Comparison of ENCODE assay signal across 18 cellular contexts in genomic region chr9:128048663-128049062, GRCh38. TPM values are rescaled to one million over a fixed set of nuclear protein-coding genes. Genes with fewer than 3 reads are reported as not detected.
DNase-seq lines count a peak whose midpoint lies in the region; ATAC-seq and TF ChIP-seq lines count a peak whose summit lies in the region.
"Had no signal": no experiment of that assay in that cellular context is flagged by ENCODE, and none has a peak within 500 bp of the region (broad histone marks: within the 10 kb centered on the region; RNA-seq: fewer than 3 reads in every experiment).

No MANE protein-coding gene starts in this region.

- no peak for TF ChIP-seq EP300 in SK-N-SH (IDR thresholded peaks at IDR 0.05; ENCODE audit: borderline replicate concordance in 1 of 2, low read depth in 1 of 2, low read length in 1 of 2)

- no TSS peak for BruUV-seq in A673 (replicated peaks; lab: Mats Ljungman, UMichigan)

- H3K27ac Mint-ChIP-seq in activated naive CD8-positive, alpha-beta T cell treated with anti-CD3 and anti-CD28 coated beads, Interleukin-2, amount 10 ng/mL, durations not matched to agents 7 days and 5 days, result no peak overlapping the region
- H3K27ac Mint-ChIP-seq in activated naive CD8-positive, alpha-beta T cell treated with anti-CD3 and anti-CD28 coated beads for 36 hours, result no peak overlapping the region
- peak overlapping the region in 1 of 6 donors; percentile 36 for H3K27ac Mint-ChIP-seq in naive B cell
- H3K27ac Mint-ChIP-seq: nephron progenitor cell had no signal

- peaks cover 2% of the 10 kb centered on the region for H3K27me3 Mint-ChIP-seq in activated naive CD8-positive, alpha-beta T cell treated with anti-CD3 and anti-CD28 coated beads, Interleukin-2, amount 10 ng/mL, durations not matched to agents 7 days and 5 days
- no peaks in the 10 kb centered on the region for H3K27me3 Mint-ChIP-seq in activated naive CD8-positive, alpha-beta T cell treated with anti-CD3 and anti-CD28 coated beads for 36 hours
- H3K27me3 Mint-ChIP-seq in naive B cell, result no peaks in the 10 kb centered on the region
- H3K27me3 Mint-ChIP-seq: CD8-positive, alpha-beta memory T cell had no signal

- no peaks in the 10 kb centered on the region for H4K20me1 ChIP-seq in SK-N-SH (ENCODE audit: insufficient read depth)

- H3K79me2 ChIP-seq in SK-N-SH (ENCODE audit: insufficient read depth), result no peaks in the 10 kb centered on the region

- no peak overlapping the region for H3K27ac ChIP-seq in SK-N-SH (ENCODE audit: low read depth in 2 of 2, low read length in 1 of 2)
- no peak overlapping the region for H3K27ac ChIP-seq in A673 (ENCODE audit: low read depth, low read length, poor library complexity, severe bottlenecking)
- no peak overlapping the region for H3K27ac ChIP-seq in substantia nigra (ENCODE audit: low read depth, low read length, poor library complexity, severe bottlenecking)
- H3K27ac ChIP-seq: prostate gland, VCaP had no signal

- POLR2A ChIA-PET in activated naive CD8-positive, alpha-beta T cell treated with anti-CD3 and anti-CD28 coated beads, Interleukin-2, amount 10 ng/mL, durations not matched to agents 7 days and 5 days (lab: Charles Lee), result interaction anchor here (0.6 to 0.9 kb wide), 4 partner anchors 10 to 277 kb away, joined by 3 to 5 read pairs (median 4); no protein-coding TSS in a partner anchor
- POLR2A ChIA-PET in SK-N-SH (lab: Yijun Ruan, JAX) (no interaction called here), A673 (lab: Charles Lee; ENCODE audit: low non-redundant PET) (no interaction called here)

- H3K27me3 ChIP-seq in SK-N-SH (ENCODE audit: insufficient read depth) (no peaks in the 10 kb centered on the region), A673 (replicated peaks; ENCODE audit: insufficient read depth, low read depth, low read length, poor library complexity) (no peaks in the 10 kb centered on the region)
- H3K27me3 ChIP-seq: gastrocnemius medialis had no signal

- CTCF ChIA-PET in SK-N-SH (lab: Yijun Ruan, JAX) (interaction anchor here (1.1 to 1.6 kb wide), 2 partner anchors 69 to 105 kb away, joined by 3 to 4 read pairs; no protein-coding TSS in a partner anchor), A673 (lab: Charles Lee) (no interaction called here)

- TF ChIP-seq CTCF in SK-N-SH (IDR thresholded peaks at IDR 0.05), result no peak
- no peak for TF ChIP-seq CTCF in A673 (conservative IDR thresholded peaks at IDR 0.05; ENCODE audit: low read depth, low read length)

- peak; percentile 66 for ATAC-seq in activated naive CD8-positive, alpha-beta T cell treated with anti-CD3 and anti-CD28 coated beads, Interleukin-2, amount 10 ng/mL, durations not matched to agents 7 days and 5 days (ENCODE audit: low read depth)
- peak; percentile 46 to 47 for ATAC-seq in naive B cell (ENCODE audit: low read depth in 2 of 2)
- no peak for ATAC-seq in HG02588 (IDR thresholded peaks at IDR 0.05; ENCODE audit: unreplicated experiment)
- ATAC-seq: gastrocnemius medialis had no signal

- H3K4me3 Mint-ChIP-seq in activated naive CD8-positive, alpha-beta T cell treated with anti-CD3 and anti-CD28 coated beads, Interleukin-2, amount 10 ng/mL, durations not matched to agents 7 days and 5 days, result no peak overlapping the region
- no peak overlapping the region for H3K4me3 Mint-ChIP-seq in activated naive CD8-positive, alpha-beta T cell treated with anti-CD3 and anti-CD28 coated beads for 36 hours
- no peak overlapping the region for H3K4me3 Mint-ChIP-seq in naive B cell
- H3K4me3 Mint-ChIP-seq: CD8-positive, alpha-beta memory T cell; nephron progenitor cell had no signal

- intact Hi-C loops in A673 (cut with micrococcal nuclease; ENCODE audit: unreplicated experiment), result no loop called here

- H3K9me2 ChIP-seq in SK-N-SH, result no peaks in the 10 kb centered on the region

- H3K4me1 Mint-ChIP-seq in activated naive CD8-positive, alpha-beta T cell treated with anti-CD3 and anti-CD28 coated beads, Interleukin-2, amount 10 ng/mL, durations not matched to agents 7 days and 5 days, result peaks cover 5% of the 10 kb centered on the region
- H3K4me1 Mint-ChIP-seq in activated naive CD8-positive, alpha-beta T cell treated with anti-CD3 and anti-CD28 coated beads for 36 hours, result peaks cover 1% of the 10 kb centered on the region
- peaks cover 0 to 3% (median 0%) of the 10 kb centered on the region in 3 donors for H3K4me1 Mint-ChIP-seq in naive B cell
- H3K4me1 Mint-ChIP-seq: CD8-positive, alpha-beta memory T cell had no signal

- H3K4me2 ChIP-seq in SK-N-SH, result no peak overlapping the region

- H3K36me3 ChIP-seq in SK-N-SH (replicated peaks in 1 of 2; ENCODE audit: control insufficient read depth in 1 of 2, insufficient read depth in 2 of 2, low read length in 1 of 2) (no peaks in the 10 kb centered on the region), A673 (ENCODE audit: insufficient read depth, low read length, poor library complexity, severe bottlenecking) (no peaks in the 10 kb centered on the region)
- H3K36me3 ChIP-seq: gastrocnemius medialis, prostate gland had no signal

- H2AFZ ChIP-seq in SK-N-SH (ENCODE audit: low read depth), result no peak overlapping the region

- no peak for TF ChIP-seq RAD21 in SK-N-SH (IDR thresholded peaks at IDR 0.05; ENCODE audit: low read length)

- DNase-seq in activated naive CD8-positive, alpha-beta T cell treated with anti-CD3 and anti-CD28 coated beads, Interleukin-2, amount 10 ng/mL, durations not matched to agents 7 days and 5 days, result no peak
- DNase-seq in activated naive CD8-positive, alpha-beta T cell treated with anti-CD3 and anti-CD28 coated beads for 36 hours, result no peak
- DNase-seq in SK-N-SH (no peak), naive B cell (no peak), NCI-H2107 treated with DMSO at 0.1 percent for 48 hours (lab: John Stamatoyannopoulos, UW; ENCODE audit: unreplicated experiment) (no peak), A673 (ENCODE audit: low spot score) (no peak), substantia nigra (lab: John Stamatoyannopoulos, UW) (no peak)
- DNase-seq: activated gamma-delta T cell; caudate nucleus; CD8-positive, alpha-beta memory T cell; gastrocnemius medialis; NCI-H1417 treated with DMSO at 0.1 percent for 48 hours; NCI-H2171 treated with DMSO at 0.1 percent for 48 hours; nephron progenitor cell; SHP77 treated with DMSO at 0.1 percent for 48 hours had no signal

- peaks cover 1% of the 10 kb centered on the region for H3K9me3 Mint-ChIP-seq in activated naive CD8-positive, alpha-beta T cell treated with anti-CD3 and anti-CD28 coated beads, Interleukin-2, amount 10 ng/mL, durations not matched to agents 7 days and 5 days
- H3K9me3 Mint-ChIP-seq in activated naive CD8-positive, alpha-beta T cell treated with anti-CD3 and anti-CD28 coated beads for 36 hours, result no peaks in the 10 kb centered on the region
- H3K9me3 Mint-ChIP-seq in naive B cell, result peaks cover 0 to 2% (median 0%) of the 10 kb centered on the region in 7 donors
- H3K9me3 Mint-ChIP-seq: CD8-positive, alpha-beta memory T cell; nephron progenitor cell had no signal

- H3K4me3 ChIP-seq in SK-N-SH (ENCODE audit: low read depth in 2 of 2, low read length in 1 of 2) (no peak overlapping the region), A673 (ENCODE audit: low read depth, low read length, poor library complexity, severe bottlenecking) (no peak overlapping the region)
- H3K4me3 ChIP-seq: gastrocnemius medialis, prostate gland had no signal

- H3K36me3 Mint-ChIP-seq in activated naive CD8-positive, alpha-beta T cell treated with anti-CD3 and anti-CD28 coated beads, Interleukin-2, amount 10 ng/mL, durations not matched to agents 7 days and 5 days, result no peaks in the 10 kb centered on the region
- no peaks in the 10 kb centered on the region for H3K36me3 Mint-ChIP-seq in activated naive CD8-positive, alpha-beta T cell treated with anti-CD3 and anti-CD28 coated beads for 36 hours
- no peaks in the 10 kb centered on the region for H3K36me3 Mint-ChIP-seq in naive B cell
- H3K36me3 Mint-ChIP-seq: CD8-positive, alpha-beta memory T cell had no signal

- H3F3A ChIP-seq in SK-N-SH (replicated peaks; ENCODE audit: insufficient read depth), result peaks cover 7% of the 10 kb centered on the region

- H3K9ac ChIP-seq in SK-N-SH, result no peak overlapping the region

- H3K4me1 ChIP-seq in SK-N-SH (ENCODE audit: control insufficient read depth in 1 of 2, insufficient read depth in 2 of 2, low read depth in 1 of 2, low read length in 1 of 2), result peaks cover 8 to 13% of the 10 kb centered on the region in 2 experiments; a peak in 3 of 4 replicates
- peaks cover 28% of the 10 kb centered on the region for H3K4me1 ChIP-seq in A673 (ENCODE audit: insufficient read depth, low read length, poor library complexity, severe bottlenecking)
- H3K4me1 ChIP-seq: prostate gland had no signal

- H3K9me3 ChIP-seq in SK-N-SH (no peaks in the 10 kb centered on the region), A673 (ENCODE audit: low read depth, low read length, poor library complexity, severe bottlenecking) (no peaks in the 10 kb centered on the region)
- H3K9me3 ChIP-seq: gastrocnemius medialis, prostate gland had no signal

TF ChIP-seq in SK-N-SH, 30 proteins besides CTCF, POLR2A, EP300 and RAD21:
- TF ChIP-seq USF1 (IDR thresholded peaks at IDR 0.05; ENCODE audit: borderline replicate concordance, low read depth) (peak; percentile 48; the same call in 1 of the 2 replicates), SIN3A (IDR thresholded peaks at IDR 0.05; ENCODE audit: borderline replicate concordance, low read depth, low read length) (no peak)

RNA-seq across cellular contexts. Expression of gene NAIF1, which starts 18.5 kb away (rescaled TPM):
- 10 to 100 TPM; 11.8 to 13.2 TPM for total RNA-seq in activated naive CD8-positive, alpha-beta T cell treated with anti-CD3 and anti-CD28 coated beads, Interleukin-2, amount 10 ng/mL, durations not matched to agents 7 days and 5 days
- 10 to 100 TPM; 11.2 to 12.0 TPM for total RNA-seq in activated naive CD8-positive, alpha-beta T cell treated with anti-CD3 and anti-CD28 coated beads for 36 hours
- polyA plus RNA-seq in SK-N-SH (2012; rRNA removed) (14.6 and 14.8 TPM in 2 replicates), naive B cell (ENCODE audit: low read depth in 6 of 6) (10 to 100 TPM in 4 of 6 donors, 1 to 10 TPM in 2; 7.2 to 21.6 (median 12.3) TPM)
- polyA plus RNA-seq in SK-N-SH (2012; cell fraction: cytosol; rRNA removed), result 10.0 and 12.9 TPM in 2 replicates
- polyA plus RNA-seq in SK-N-SH (2012; cell fraction: nucleus; rRNA removed), result 7.9 and 8.3 TPM in 2 replicates
- 9.3 and 10.8 TPM in 2 replicates for total RNA-seq in A673 (2021)

RNA-seq across cellular contexts. Expression of gene SLC25A25, which starts 19.4 kb away (rescaled TPM):
- 10 to 100 TPM; 21.2 to 21.8 TPM for total RNA-seq in activated naive CD8-positive, alpha-beta T cell treated with anti-CD3 and anti-CD28 coated beads, Interleukin-2, amount 10 ng/mL, durations not matched to agents 7 days and 5 days
- 10 to 100 TPM; 13.0 to 14.5 TPM for total RNA-seq in activated naive CD8-positive, alpha-beta T cell treated with anti-CD3 and anti-CD28 coated beads for 36 hours
- polyA plus RNA-seq in SK-N-SH (2012; rRNA removed), result 12.1 and 12.3 TPM in 2 replicates
- 7.5 and 10.3 TPM in 2 replicates for polyA plus RNA-seq in SK-N-SH (2012; cell fraction: cytosol; rRNA removed)
- 19.6 and 24.1 TPM in 2 replicates for polyA plus RNA-seq in SK-N-SH (2012; cell fraction: nucleus; rRNA removed)
- polyA plus RNA-seq in naive B cell (ENCODE audit: low read depth in 6 of 6), result 10 to 100 TPM in 1 of 6 donors, 1 to 10 TPM in 5; 1.6 to 15.8 (median 9.0) TPM
- 24.7 and 26.1 TPM in 2 replicates for total RNA-seq in A673 (2021)
